ENCODE assay signal across 8 cellular contexts in the genomic region with DNA sequence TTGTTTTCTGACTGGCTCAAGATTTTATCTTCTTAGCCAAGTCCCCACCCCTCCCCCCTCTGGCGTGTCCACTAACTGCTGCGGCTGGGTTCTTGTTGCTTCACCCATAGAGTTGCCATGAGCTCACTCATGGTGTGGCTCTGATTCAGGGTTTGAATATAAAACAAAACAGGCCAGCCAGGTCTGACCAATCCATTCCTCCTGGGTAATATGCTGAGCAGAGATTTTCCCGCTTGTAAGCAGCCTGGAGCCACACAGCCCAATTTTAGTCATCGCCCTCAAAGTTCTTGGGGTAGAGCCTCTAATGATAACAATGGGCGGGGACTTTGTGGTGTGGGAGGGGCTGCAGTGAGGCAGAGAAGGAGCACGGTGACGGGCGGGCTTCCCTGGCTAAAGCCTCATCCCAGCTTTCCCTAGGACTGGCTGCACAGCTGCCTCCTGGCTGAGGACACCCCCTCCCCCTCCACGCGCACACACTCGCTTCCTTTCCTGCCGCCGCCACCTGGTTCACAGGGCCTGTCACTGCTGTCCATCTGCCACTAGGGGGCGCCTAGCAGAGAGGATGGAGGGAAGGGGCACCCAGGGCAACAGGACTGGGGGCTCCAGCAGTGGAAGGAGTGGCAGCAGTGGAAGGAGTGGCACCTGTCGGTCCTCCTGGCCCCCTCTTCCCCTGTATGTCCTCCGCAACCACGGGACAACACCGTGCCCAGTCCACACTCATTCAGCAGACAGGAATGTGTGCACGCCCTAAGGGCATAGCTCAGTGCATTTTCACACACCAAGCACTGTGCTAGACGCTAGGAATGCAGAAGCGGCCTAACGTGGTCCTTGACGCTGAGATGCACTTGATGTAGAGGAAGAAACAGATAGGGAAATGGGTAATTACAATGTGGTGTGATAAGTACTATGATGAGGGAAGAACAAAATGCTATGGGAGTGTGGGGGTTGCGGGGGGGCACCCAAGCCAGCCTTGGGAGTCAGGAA. TPM values are rescaled to one million over a fixed set of nuclear protein-coding genes. Genes with fewer than 3 reads are reported as not detected.
DNase-seq lines count a peak whose midpoint lies in the region; ATAC-seq, FAIRE-seq and TF ChIP-seq lines count a peak whose summit lies in the region.

No MANE protein-coding gene starts in this region.

- no peak overlapping the region for H2AFZ ChIP-seq in SK-N-SH (ENCODE audit: low read depth)

- no peak overlapping the region for H3K4me2 ChIP-seq in SK-N-SH

- H3K79me2 ChIP-seq in SK-N-SH (ENCODE audit: insufficient read depth): no peaks in the 10 kb centered on the region

- H3K27ac Mint-ChIP-seq in activated naive CD8-positive, alpha-beta T cell treated with anti-CD3 and anti-CD28 coated beads, Interleukin-2, amount 10 ng/mL, durations not matched to agents 7 days and 5 days: peak overlapping the region; percentile 45

- FAIRE-seq in small intestine (lab: Jason Lieb, UNC): no peak

- H3K27me3 Mint-ChIP-seq in activated naive CD8-positive, alpha-beta T cell treated with anti-CD3 and anti-CD28 coated beads, Interleukin-2, amount 10 ng/mL, durations not matched to agents 7 days and 5 days: peaks cover 1% of the 10 kb centered on the region

- no peaks in the 10 kb centered on the region for H3K9me2 ChIP-seq in SK-N-SH

- no peaks in the 10 kb centered on the region for H3K36me3 ChIP-seq in SK-N-SH (replicated peaks in 1 of 2; ENCODE audit: control insufficient read depth in 1 of 2, insufficient read depth in 2 of 2, low read length in 1 of 2)
- no peaks in the 10 kb centered on the region for H3K36me3 ChIP-seq in right atrium auricular region
- no peaks in the 10 kb centered on the region for H3K36me3 ChIP-seq in small intestine (ENCODE audit: control insufficient read depth in 2 of 2, insufficient read depth in 2 of 2, low read length in 2 of 2)

- WGBS in SK-N-SH (ENCODE audit: low lambda C conversion rate): 42% methylated on average over 20 of the region's 24 CpGs
- WGBS in small intestine, 3 donors: 23 to 35% (median 30%) methylated on average over 18 to 24 of the region's 24 CpGs

- ATAC-seq in GM18868 (IDR thresholded peaks at IDR 0.05; ENCODE audit: unreplicated experiment) (peak; percentile 87), HG03469 (IDR thresholded peaks at IDR 0.05; ENCODE audit: unreplicated experiment) (peak; percentile 54)
- peak; percentile 89 for ATAC-seq in activated naive CD8-positive, alpha-beta T cell treated with anti-CD3 and anti-CD28 coated beads, Interleukin-2, amount 10 ng/mL, durations not matched to agents 7 days and 5 days (ENCODE audit: low read depth)

- no peak overlapping the region for H3K4me3 Mint-ChIP-seq in activated naive CD8-positive, alpha-beta T cell treated with anti-CD3 and anti-CD28 coated beads, Interleukin-2, amount 10 ng/mL, durations not matched to agents 7 days and 5 days

- H3K27ac ChIP-seq in SK-N-SH (ENCODE audit: low read depth in 2 of 2, low read length in 1 of 2): no peak overlapping the region
- H3K27ac ChIP-seq in right atrium auricular region: peak overlapping the region in 1 of 2 donors; percentile 40
- H3K27ac ChIP-seq in small intestine (ENCODE audit: low read depth in 1 of 2, low read length in 1 of 2): peak overlapping the region; percentile 0 to 17

- no peak for TF ChIP-seq EP300 in SK-N-SH (IDR thresholded peaks at IDR 0.05; ENCODE audit: borderline replicate concordance in 1 of 2, low read depth in 1 of 2, low read length in 1 of 2)

- H3K4me1 ChIP-seq in SK-N-SH (ENCODE audit: control insufficient read depth in 1 of 2, insufficient read depth in 2 of 2, low read depth in 1 of 2, low read length in 1 of 2) (no peaks in the 10 kb centered on the region; a peak in 1 of 4 replicates), right atrium auricular region (peaks cover 0 to 7% of the 10 kb centered on the region in 2 donors), small intestine (ENCODE audit: control insufficient read depth in 2 of 2, insufficient read depth in 1 of 2, low read depth in 1 of 2, low read length in 1 of 2) (no peaks in the 10 kb centered on the region)

- peaks cover 4% of the 10 kb centered on the region for H3K36me3 Mint-ChIP-seq in activated naive CD8-positive, alpha-beta T cell treated with anti-CD3 and anti-CD28 coated beads, Interleukin-2, amount 10 ng/mL, durations not matched to agents 7 days and 5 days

- H3K9me3 Mint-ChIP-seq in activated naive CD8-positive, alpha-beta T cell treated with anti-CD3 and anti-CD28 coated beads, Interleukin-2, amount 10 ng/mL, durations not matched to agents 7 days and 5 days: no peaks in the 10 kb centered on the region

- CTCF ChIA-PET in AG04449 (lab: Yijun Ruan, JAX) (interaction anchor here (0.6 to 10.0 kb wide), 16 partner anchors 11 to 122 kb away, joined by 3 to 123 read pairs (median 4); a partner anchor contains a TSS), SK-N-SH (lab: Yijun Ruan, JAX) (interaction anchor here (0.6 to 1.0 kb wide), 3 partner anchors 18 to 452 kb away, joined by 3 to 4 read pairs (median 3); no protein-coding TSS in a partner anchor)

- H3K4me1 Mint-ChIP-seq in activated naive CD8-positive, alpha-beta T cell treated with anti-CD3 and anti-CD28 coated beads, Interleukin-2, amount 10 ng/mL, durations not matched to agents 7 days and 5 days: peaks cover 7% of the 10 kb centered on the region

- POLR2A ChIA-PET in AG04449 (lab: Yijun Ruan, JAX) (interaction anchor here (1.1 to 1.4 kb wide), 3 partner anchors 23 to 114 kb away, joined by 3 to 4 read pairs (median 3); no protein-coding TSS in a partner anchor), SK-N-SH (lab: Yijun Ruan, JAX) (no interaction called here)
- POLR2A ChIA-PET in activated naive CD8-positive, alpha-beta T cell treated with anti-CD3 and anti-CD28 coated beads, Interleukin-2, amount 10 ng/mL, durations not matched to agents 7 days and 5 days (lab: Charles Lee): interaction anchor here (0.6 kb wide), 1 partner anchor 597 kb away, joined by 3 read pairs; no protein-coding TSS in a partner anchor

- H3K9me3 ChIP-seq in SK-N-SH (no peaks in the 10 kb centered on the region), right atrium auricular region (no peaks in the 10 kb centered on the region), small intestine (ENCODE audit: control insufficient read depth, low read depth) (no peaks in the 10 kb centered on the region)

- no peak overlapping the region for H3K4me3 ChIP-seq in AG04449 (ENCODE audit: low read depth, low read length)
- H3K4me3 ChIP-seq in SK-N-SH (ENCODE audit: low read depth in 2 of 2, low read length in 1 of 2): no peak overlapping the region
- H3K4me3 ChIP-seq in right atrium auricular region: no peak overlapping the region
- H3K4me3 ChIP-seq in small intestine (ENCODE audit: low read depth in 1 of 2, low read length in 2 of 2): peak overlapping the region in 1 of 2 donors; percentile 2

- TF ChIP-seq CTCF in AG04449 (IDR thresholded peaks at IDR 0.05; ENCODE audit: insufficient read depth, low read length, missing control alignments) (peak; percentile 69), SK-N-SH (IDR thresholded peaks at IDR 0.05) (peak; percentile 63), right atrium auricular region (IDR thresholded peaks at IDR 0.05) (peak; percentile 53 to 79)

- H3F3A ChIP-seq in SK-N-SH (replicated peaks; ENCODE audit: insufficient read depth): no peaks in the 10 kb centered on the region

- no peak for TF ChIP-seq RAD21 in SK-N-SH (IDR thresholded peaks at IDR 0.05; ENCODE audit: low read length)

- H3K27me3 ChIP-seq in SK-N-SH (ENCODE audit: insufficient read depth) (no peaks in the 10 kb centered on the region; the same call in 1 of the 2 replicates), right atrium auricular region (peaks cover 0 to 4% of the 10 kb centered on the region in 2 donors), small intestine (ENCODE audit: control insufficient read depth in 2 of 2, insufficient read depth in 2 of 2, low read length in 2 of 2) (no peaks in the 10 kb centered on the region)

- 0 out of 2 replicates have a peak, but pooled peaks cover 3% of the 10 kb centered on the region for H4K20me1 ChIP-seq in SK-N-SH (ENCODE audit: insufficient read depth)

- H3K9ac ChIP-seq in SK-N-SH: no peak overlapping the region

- no peak for DNase-seq in AG04449 (ENCODE audit: low read depth, low spot score)
- peak; percentile 56 for DNase-seq in SK-N-SH
- peak; percentile 61 for DNase-seq in activated naive CD8-positive, alpha-beta T cell treated with anti-CD3 and anti-CD28 coated beads, Interleukin-2, amount 10 ng/mL, durations not matched to agents 7 days and 5 days
- DNase-seq in right atrium auricular region (ENCODE audit: low spot score): peak; percentile 76
- DNase-seq in small intestine: peak; percentile 68
- DNase-seq in NK-92 treated with Interleukin-12 subunit alpha and Interleukin-12 subunit beta, amount 100 ng/mL, for 24 hours (lab: John Stamatoyannopoulos, UW): no peak

TF ChIP-seq in SK-N-SH, 30 proteins besides CTCF, POLR2A, EP300 and RAD21:
- TF ChIP-seq SMC3 (IDR thresholded peaks at IDR 0.05; ENCODE audit: low read depth, low read length) (no peak), RXRA (IDR thresholded peaks at IDR 0.05; ENCODE audit: borderline replicate concordance, low read depth) (no peak), TEAD4 (IDR thresholded peaks at IDR 0.05; ENCODE audit: borderline replicate concordance, insufficient read depth) (no peak), FOXJ3 (CRISPR knock-in tag; IDR thresholded peaks at IDR 0.05) (no peak), NRF1 (IDR thresholded peaks at IDR 0.05; ENCODE audit: low read depth, low read length) (no peak), FOXM1 (IDR thresholded peaks at IDR 0.05; ENCODE audit: low read depth) (no peak), TCF12 (IDR thresholded peaks at IDR 0.05) (no peak), SIN3A (IDR thresholded peaks at IDR 0.05; ENCODE audit: borderline replicate concordance, low read depth, low read length) (no peak)

RNA-seq across cellular contexts. Expression of a gene that starts 26.8 kb away (rescaled TPM):
- 42.3 and 64.9 TPM in 2 replicates for polyA plus RNA-seq in SK-N-SH (2012; rRNA removed)
- polyA plus RNA-seq in SK-N-SH (2012; cell fraction: cytosol; rRNA removed): 63.1 and 63.6 TPM in 2 replicates
- 23.8 and 35.8 TPM in 2 replicates for polyA plus RNA-seq in SK-N-SH (2012; cell fraction: nucleus; rRNA removed)
- 10 to 100 TPM; 62.0 to 69.2 TPM for total RNA-seq in activated naive CD8-positive, alpha-beta T cell treated with anti-CD3 and anti-CD28 coated beads, Interleukin-2, amount 10 ng/mL, durations not matched to agents 7 days and 5 days
- 10 to 100 TPM; 19.0 to 23.8 TPM for total RNA-seq in right atrium auricular region
- polyA plus RNA-seq in small intestine: 10 to 100 TPM in 2 of 3 donors, 1 to 10 TPM in 1; 2.9 to 18.2 (median 13.2) TPM

Comparison
In these comparisons a context has a peak if more than half of its experiments do, and no peak if none do; other contexts are left out.
1. DNase-seq: peak in SK-N-SH (single experiment), activated naive CD8-positive, alpha-beta T cell treated with anti-CD3 and anti-CD28 coated beads, Interleukin-2, amount 10 ng/mL, durations not matched to agents 7 days and 5 days (single experiment), right atrium auricular region (single experiment) and small intestine (single experiment); none in AG04449 (single experiment) and NK-92 treated with Interleukin-12 subunit alpha and Interleukin-12 subunit beta, amount 100 ng/mL, for 24 hours (single experiment).
2. H3K27ac ChIP-seq: peak in small intestine (2 of 2); none in SK-N-SH (0 of 2).
3. Peak in every context shown above with its lines, with median percentiles within 50 percentile points of each other: CTCF ChIP-seq and ATAC-seq.